ENCODE assay signal across 8 cellular contexts in the genomic region with DNA sequence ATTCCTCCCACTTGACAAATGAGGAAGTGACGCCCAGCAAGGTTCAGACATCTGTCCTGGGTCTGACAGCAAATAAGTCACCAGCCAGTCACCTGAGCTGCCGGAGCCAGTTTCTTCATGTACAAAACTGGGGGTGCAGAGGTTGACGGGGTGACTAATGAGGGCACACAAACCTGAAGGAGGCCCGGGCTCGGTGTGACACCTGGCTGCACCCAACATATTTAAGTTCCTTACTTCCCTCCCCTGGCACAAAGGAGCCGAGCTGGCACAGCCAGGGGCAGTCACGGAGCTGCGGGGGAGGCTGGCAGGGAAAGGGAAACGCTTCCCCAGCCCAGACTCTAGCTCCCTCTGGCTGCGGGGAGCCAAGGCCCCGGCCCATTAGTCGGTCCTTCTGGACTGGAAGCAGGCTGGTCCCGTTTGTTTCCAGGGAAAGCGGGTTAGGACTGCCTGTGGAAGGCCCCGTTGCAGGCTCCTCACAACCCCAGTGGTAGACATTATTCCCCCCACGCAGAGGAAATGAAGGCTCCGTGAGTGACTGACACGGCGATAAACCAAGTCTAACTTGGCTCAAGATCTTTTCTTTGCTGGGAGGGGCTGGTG. TPM values are rescaled to one million over a fixed set of nuclear protein-coding genes. Genes with fewer than 3 reads are reported as not detected.
DNase-seq lines count a peak whose midpoint lies in the region; ATAC-seq and TF ChIP-seq lines count a peak whose summit lies in the region.

No MANE protein-coding gene starts in this region.

- no peaks in the 10 kb centered on the region for H3K9me2 ChIP-seq in GM23248 (ENCODE audit: insufficient read depth)

- CTCF ChIA-PET in Panc1 (lab: Charles Lee) = interaction anchor here (1.6 to 1.7 kb wide), 2 partner anchors 132 to 133 kb away, joined by 4 read pairs; no protein-coding TSS in a partner anchor

- ATAC-seq in Panc1 (peak; percentile 44), right cardiac atrium (peak; percentile 32 to 39), GM21576 (IDR thresholded peaks at IDR 0.05; ENCODE audit: unreplicated experiment) (no peak), HG03280 (IDR thresholded peaks at IDR 0.05; ENCODE audit: unreplicated experiment) (no peak)

- intact Hi-C loops in Panc1 (cut with micrococcal nuclease; ENCODE audit: unreplicated experiment) (loop anchor here (5.0 kb wide), 1 partner anchor 132 kb away; no protein-coding TSS in a partner anchor), right cardiac atrium (cut with DNase I) (loop anchor here in 3 of 4 donors (2.0 to 10.0 kb wide), 4 partner anchors 95 to 133 kb away; a partner anchor contains a TSS)

- in situ Hi-C loops in GM23248 (cut with MboI) (no loop called here), Panc1 (cut with HindIII; ENCODE audit: low pct_unique_long_range_greater_than_20kb, low sequenced_read_pairs) (no loop called here)

- no TSS peak for BruUV-seq in Panc1 (replicated peaks; lab: Mats Ljungman, UMichigan)

- H3K9me3 ChIP-seq in BE2C = no peaks in the 10 kb centered on the region
- H3K9me3 ChIP-seq in GM23248 (ENCODE audit: low read depth) = no peaks in the 10 kb centered on the region
- H3K9me3 ChIP-seq in Panc1 (ENCODE audit: control insufficient read depth, insufficient read depth, low read depth, low read length) = no peaks in the 10 kb centered on the region
- H3K9me3 ChIP-seq in right cardiac atrium (ENCODE audit: control insufficient read depth, low read length) = no peaks in the 10 kb centered on the region

- peak overlapping the region; percentile 78 for H3K27ac ChIP-seq in GM23248
- H3K27ac ChIP-seq in Panc1 (ENCODE audit: low read length) = peak overlapping the region; percentile 91
- peak overlapping the region; percentile 62 for H3K27ac ChIP-seq in right cardiac atrium (ENCODE audit: low read length)

- H3K4me1 ChIP-seq in BE2C (no peaks in the 10 kb centered on the region; the same call in 1 of the 2 replicates), GM23248 (ENCODE audit: insufficient read depth) (peaks cover 23% of the 10 kb centered on the region), Panc1 (ENCODE audit: control insufficient read depth, insufficient read depth, low read length) (peaks cover 16% of the 10 kb centered on the region), right cardiac atrium (ENCODE audit: control insufficient read depth, insufficient read depth, low read length) (peaks cover 4% of the 10 kb centered on the region)

- peak overlapping the region; percentile 88 for H3K9ac ChIP-seq in GM23248

- H3K27me3 ChIP-seq in BE2C (no peaks in the 10 kb centered on the region), GM23248 (replicated peaks; ENCODE audit: insufficient read depth) (no peaks in the 10 kb centered on the region), Panc1 (ENCODE audit: control insufficient read depth, insufficient read depth, low read length) (no peaks in the 10 kb centered on the region), right cardiac atrium (ENCODE audit: control insufficient read depth, insufficient read depth) (no peaks in the 10 kb centered on the region)

- H3F3A ChIP-seq in GM23248 (ENCODE audit: insufficient read depth) = peaks cover 5% of the 10 kb centered on the region; the same call in 1 of the 2 replicates

- H3K36me3 ChIP-seq in BE2C = no peaks in the 10 kb centered on the region
- no peaks in the 10 kb centered on the region for H3K36me3 ChIP-seq in GM23248 (ENCODE audit: low read depth)
- H3K36me3 ChIP-seq in Panc1 (ENCODE audit: control insufficient read depth, insufficient read depth, low read length) = no peaks in the 10 kb centered on the region

- H3K4me3 ChIP-seq in BE2C (ENCODE audit: low read depth, low read length) = peak overlapping the region; percentile 63
- peak overlapping the region; percentile 91 for H3K4me3 ChIP-seq in GM23248
- H3K4me3 ChIP-seq in Panc1 (ENCODE audit: low read depth in 2 of 2, low read length in 2 of 2) = peak overlapping the region; percentile 70 to 73
- H3K4me3 ChIP-seq in right cardiac atrium (ENCODE audit: low read length) = no peak overlapping the region

- TF ChIP-seq CTCF in BE2C (IDR thresholded peaks at IDR 0.05; ENCODE audit: low read depth, low read length) (peak; percentile 53), Panc1 (IDR thresholded peaks at IDR 0.05) (peak; percentile 87)

- H3K79me2 ChIP-seq in GM23248 (ENCODE audit: insufficient read depth) = no peaks in the 10 kb centered on the region

- 34 to 35% methylated on average over 19 of the region's 19 CpGs for WGBS in GM23248 (ENCODE audit: low coverage in 1 of 2, low lambda C conversion rate in 2 of 2, missing lambda C conversion rate in 2 of 2), 2 experiments
- 27% methylated on average over 19 of the region's 19 CpGs for WGBS in right cardiac atrium

- peak overlapping the region; percentile 92 for H3K4me2 ChIP-seq in GM23248 (ENCODE audit: unreplicated experiment)

- DNase-seq in BE2C (peak; percentile 48), GM23248 (peak; percentile 85), Panc1 (ENCODE audit: low read depth, low spot score) (no peak), anterior cingulate cortex (lab: John Stamatoyannopoulos, UW) (peak in 48 of 58 donors; percentile 29 to 81 (median 56)), right cardiac atrium (peak; percentile 61 to 88 (median 83)), renal cortical epithelial cell (ENCODE audit: low read depth) (peak; percentile 50)

- POLR2A ChIA-PET in Panc1 (lab: Charles Lee) = interaction anchor here (0.5 kb wide), 1 partner anchor 134 kb away, joined by 4 read pairs; no protein-coding TSS in a partner anchor

- no peaks in the 10 kb centered on the region for H4K20me1 ChIP-seq in GM23248 (ENCODE audit: insufficient read depth)

- H2AFZ ChIP-seq in GM23248 = peak overlapping the region; percentile 91

RNA-seq across cellular contexts. Expression of a gene that starts 2.3 kb away (rescaled TPM):
- 4.2 TPM for polyA plus RNA-seq in BE2C (2012; ENCODE audit: insufficient read depth, insufficient read length, low read depth)
- total RNA-seq in GM23248 (2014; rRNA removed; shearing (Covaris generic)) = 0.32 TPM in 1 of 2 replicates, not detected in the other
- polyA plus RNA-seq in GM23248 (2016; fragmentation: Nextera tagmentation; extraction: Ambion mirVana) (0.65 and 1.4 TPM in 2 replicates), right cardiac atrium (19.5 TPM)
- total RNA-seq in Panc1 (2021; ENCODE audit: unreplicated experiment) (0.54 TPM), right cardiac atrium (10 to 100 TPM; 18.3 to 40.8 (median 31.5) TPM), renal cortical epithelial cell (0.45 TPM in 1 of 2 replicates, not detected in the other)
- 0.73 TPM for polyA plus RNA-seq in Panc1 (2012; ENCODE audit: insufficient read length)

Comparison
In these comparisons a context has a peak if more than half of its experiments do, and no peak if none do; other contexts are left out.
1. ATAC-seq: peak in Panc1 (single experiment) and right cardiac atrium (2 of 2); none in GM21576 (single experiment) and HG03280 (single experiment).
2. RNA of a gene that starts 2.3 kb away (total RNA-seq): 18.3 to 40.8 TPM in right cardiac atrium; 0.54 TPM in Panc1 (single experiment), 0.45 TPM in renal cortical epithelial cell and 0.32 TPM in GM23248; every median in the first group is over 10 times any median in the second.
3. Peak in every context shown above with its lines, with median percentiles within 50 percentile points of each other: H3K27ac ChIP-seq.